17 cellular contexts compared by ENCODE assay signal in the genomic region with DNA sequence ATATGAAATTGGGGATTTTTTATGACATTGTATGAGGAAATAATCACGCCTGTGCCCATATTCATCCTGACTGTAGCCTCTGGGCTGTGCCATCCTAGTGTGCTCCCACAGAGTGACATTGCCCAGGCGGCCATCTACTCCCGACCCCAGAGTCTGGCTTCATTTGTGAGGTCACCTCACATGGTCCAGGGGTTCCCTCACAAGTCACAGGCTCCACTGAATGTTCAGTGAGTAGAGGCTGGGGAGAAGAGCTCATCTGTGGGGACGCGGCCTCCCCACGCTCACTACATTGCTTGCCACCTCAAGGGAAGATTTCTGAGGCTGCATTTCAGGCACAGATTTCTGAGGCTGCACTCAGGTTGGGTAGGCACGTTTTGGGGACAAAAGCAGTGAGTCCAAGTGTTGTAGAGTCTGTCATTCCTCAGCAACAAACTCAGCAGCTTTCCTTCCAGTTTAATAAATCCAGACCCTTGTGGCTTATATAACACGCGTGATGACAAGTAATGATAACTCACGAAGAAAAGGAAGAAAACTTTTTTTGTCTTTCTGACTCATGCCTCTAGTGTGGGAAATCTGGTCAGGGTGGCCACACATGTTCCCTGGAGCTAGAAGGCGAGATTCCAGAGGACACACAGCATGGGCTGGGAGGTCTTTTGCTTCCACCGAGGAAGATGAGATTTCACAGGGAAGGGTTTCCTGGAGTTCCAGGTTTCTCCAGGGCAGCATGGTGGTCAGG. TPM values are rescaled to one million over a fixed set of nuclear protein-coding genes. Genes with fewer than 3 reads are reported as not detected.
A peak's percentile ranks its signal among the peaks of the same experiment; 100 is the strongest.
DNase-seq lines count a peak whose midpoint lies in the region; ATAC-seq and TF ChIP-seq lines count a peak whose summit lies in the region.
"Had no signal": no experiment of that assay in that cellular context is flagged by ENCODE, and none has a peak within 500 bp of the region (broad histone marks: within the 10 kb centered on the region; RNA-seq: fewer than 3 reads in every experiment).

No MANE protein-coding gene starts in this region.

- no peaks in the 10 kb centered on the region for H3K36me3 ChIP-seq in psoas muscle (ENCODE audit: insufficient read depth in 1 of 2, low read depth in 1 of 2)

- TF ChIP-seq CTCF in AG09319 (IDR thresholded peaks at IDR 0.05; ENCODE audit: low read depth, low read length): no peak
- TF ChIP-seq CTCF in psoas muscle (IDR thresholded peaks at IDR 0.05): no peak

- intact Hi-C loops in psoas muscle (cut with DNase I): no loop called here

- H3K4me1 ChIP-seq in psoas muscle: peaks cover 26% of the 10 kb centered on the region

- WGBS in psoas muscle, 3 donors: 76 to 88% (median 77%) methylated on average over 12 of the region's 12 CpGs

- ATAC-seq in GM19463 (IDR thresholded peaks at IDR 0.05; ENCODE audit: unreplicated experiment) (no peak), psoas muscle (no peak)
- ATAC-seq: natural killer cell treated with Interleukin-12 subunit alpha and Interleukin-12 subunit beta and Interleukin-15 and Interleukin-18, amount 100 ng/mL, for 72 hours; PC-3 had no signal

- DNase-seq in AG09319 (ENCODE audit: extremely low read depth, low read depth): peak; percentile 22
- peak; percentile 9 for DNase-seq in MV-4-11 (lab: John Stamatoyannopoulos, UW)
- peak; percentile 77 for DNase-seq in fibroblast of peridontal ligament (ENCODE audit: extremely low read depth)
- DNase-seq in skeletal muscle cell (ENCODE audit: low read depth): peak; percentile 12
- no peak for DNase-seq in psoas muscle
- no peak for DNase-seq in activated CD8-positive, alpha-beta memory T cell treated with anti-CD3 and anti-CD28 coated beads, Interleukin-2, amount 50 U/mL, for 4 hours
- no peak for DNase-seq in NCI-H2029 (lab: John Stamatoyannopoulos, UW)
- DNase-seq: activated gamma-delta T cell, amygdala, GDM1, IMR-90, NCI-H1048, NCI-H526 treated with DMSO at 0.1 percent for 48 hours, PC-3, SK-N-SH had no signal

- H3K9me3 ChIP-seq in psoas muscle: no peaks in the 10 kb centered on the region
- H3K9me3 ChIP-seq: SK-N-SH had no signal

- no peak overlapping the region for H3K27ac ChIP-seq in psoas muscle

- H3K27me3 ChIP-seq in psoas muscle (ENCODE audit: insufficient read depth in 3 of 3, low read length in 2 of 3): no peaks in the 10 kb centered on the region

- H3K4me3 ChIP-seq in skeletal muscle cell (ENCODE audit: low read depth, low read length): no peak overlapping the region
- H3K4me3 ChIP-seq in psoas muscle: no peak overlapping the region

RNA-seq across cellular contexts. Expression of a gene that starts 41.8 kb away (rescaled TPM):
- 10 to 100 TPM in 2 of 4 donors, 1 to 10 TPM in 2; 3.0 to 24.4 (median 9.7) TPM for total RNA-seq in psoas muscle
- 1 to 10 TPM; 4.2 to 8.2 (median 6.0) TPM for polyA plus RNA-seq in psoas muscle
- total RNA-seq: IMR-90 had no signal
- polyA plus RNA-seq: IMR-90, SK-N-SH had no signal

Comparison
In these comparisons a context has a peak if more than half of its experiments do, and no peak if none do; other contexts are left out.
1. DNase-seq: peak in AG09319 (single experiment), MV-4-11 (single experiment), fibroblast of peridontal ligament (single experiment) and skeletal muscle cell (single experiment); none in psoas muscle (0 of 2), activated CD8-positive, alpha-beta memory T cell treated with anti-CD3 and anti-CD28 coated beads, Interleukin-2, amount 50 U/mL, for 4 hours (single experiment) and NCI-H2029 (single experiment).